Comparison of ENCODE assay signal across 9 cellular contexts in genomic region chr10:48509974-48510692, GRCh38.
DNase-seq lines count a peak whose midpoint lies in the region; ATAC-seq, FAIRE-seq and TF ChIP-seq lines count a peak whose summit lies in the region.
"Had no signal": no experiment of that assay in that cellular context is flagged by ENCODE, and none has a peak within 500 bp of the region (broad histone marks: within the 10 kb centered on the region; RNA-seq: fewer than 3 reads in every experiment).

No MANE protein-coding gene starts in this region.

- H3K9ac ChIP-seq in keratinocyte (ENCODE audit: control insufficient read depth, extremely low read depth, insufficient read depth, low read length), result no peak overlapping the region

- H3K4me1 ChIP-seq in keratinocyte (ENCODE audit: control insufficient read depth, extremely low read depth, insufficient read depth, low read length), result no peaks in the 10 kb centered on the region

- H3K36me3 ChIP-seq in H7 (replicated peaks; ENCODE audit: control insufficient read depth, insufficient read depth, low read length) (no peaks in the 10 kb centered on the region), WERI-Rb-1 (no peaks in the 10 kb centered on the region), keratinocyte (ENCODE audit: control insufficient read depth in 2 of 2, extremely low read depth in 1 of 2, insufficient read depth in 2 of 2, low read length in 2 of 2) (no peaks in the 10 kb centered on the region)

- H3K79me2 ChIP-seq in keratinocyte (ENCODE audit: control insufficient read depth, insufficient read depth, low read length), result no peaks in the 10 kb centered on the region

- H2AFZ ChIP-seq in keratinocyte (ENCODE audit: control insufficient read depth, low read length), result no peak overlapping the region

- H4K20me1 ChIP-seq in keratinocyte (ENCODE audit: control insufficient read depth, extremely low read depth, insufficient read depth, low read length), result peaks cover 2% of the 10 kb centered on the region

- H3K27ac ChIP-seq in WERI-Rb-1, result no peak overlapping the region
- H3K27ac ChIP-seq in keratinocyte (ENCODE audit: control insufficient read depth, insufficient read depth, low read length), result no peak overlapping the region

- H3K4me3 ChIP-seq in H7 (ENCODE audit: insufficient read depth, low read depth, low read length) (no peak overlapping the region), WERI-Rb-1 (ENCODE audit: low read depth, low read length) (no peak overlapping the region), keratinocyte (ENCODE audit: control insufficient read depth in 2 of 3, extremely low read depth in 1 of 3, insufficient read depth in 2 of 3, low read depth in 1 of 3, low read length in 3 of 3) (no peak overlapping the region)

- H3K27me3 ChIP-seq in H7 (ENCODE audit: control insufficient read depth, insufficient read depth, low read length) (no peaks in the 10 kb centered on the region), WERI-Rb-1 (ENCODE audit: insufficient read depth, low read depth, severe bottlenecking) (no peaks in the 10 kb centered on the region), keratinocyte (ENCODE audit: control insufficient read depth, extremely low read depth, insufficient read depth, low read length) (no peaks in the 10 kb centered on the region)

- H3K9me1 ChIP-seq in keratinocyte (ENCODE audit: control insufficient read depth, extremely low read depth, insufficient read depth, low read length), result no peaks in the 10 kb centered on the region

- dilution Hi-C loops in keratinocyte (cut with MboI; ENCODE audit: extremely low pct_ligation_motif_present, low sequenced_read_pairs), result no loop called here

- H3K9me3 ChIP-seq in WERI-Rb-1 (ENCODE audit: severe bottlenecking) (no peaks in the 10 kb centered on the region), keratinocyte (ENCODE audit: control insufficient read depth, low read depth, low read length) (no peaks in the 10 kb centered on the region)

- ATAC-seq in GM21528 (IDR thresholded peaks at IDR 0.05; ENCODE audit: low FRiP score, unreplicated experiment), result no peak
- ATAC-seq in left colon, result no peak
- no peak for ATAC-seq in activated CD4-positive, CD25-positive, alpha-beta regulatory T cell treated with anti-CD3 and anti-CD28 coated beads, Interleukin-2, amount 50 U/mL, for 24 hours

- TF ChIP-seq CTCF in WERI-Rb-1 (IDR thresholded peaks at IDR 0.05; ENCODE audit: low read depth, low read length) (peak; percentile 52), keratinocyte (optimal IDR thresholded peaks at IDR 0.05 in 1 of 3, IDR thresholded peaks at IDR 0.05 in 1 of 3, conservative IDR thresholded peaks at IDR 0.05 in 1 of 3; ENCODE audit: extremely low read depth in 1 of 3, insufficient read depth in 2 of 3, low read length in 3 of 3) (peak; percentile 35 to 54 (median 46))

- intact Hi-C loops in left colon (cut with DNase I, micrococcal nuclease), result no loop called here

- no peak for FAIRE-seq in keratinocyte (lab: Jason Lieb, UNC)

- no peak overlapping the region for H3K4me2 ChIP-seq in keratinocyte (ENCODE audit: control insufficient read depth, extremely low read depth, insufficient read depth, low read depth, low read length)

- DNase-seq in D341Med (ENCODE audit: low spot score), result peak; percentile 82
- peak; percentile 78 for DNase-seq in H7
- DNase-seq in WERI-Rb-1, result peak; percentile 46
- no peak for DNase-seq in keratinocyte (ENCODE audit: low read depth, low spot score)
- no peak for DNase-seq in NCI-H1417 treated with DMSO at 0.1 percent for 48 hours (lab: John Stamatoyannopoulos, UW)
- no peak for DNase-seq in left colon
- DNase-seq: NCI-H1930 had no signal

Comparison
In these comparisons a context has a peak if more than half of its experiments do, and no peak if none do; other contexts are left out.
1. DNase-seq: peak in D341Med (single experiment), H7 (single experiment) and WERI-Rb-1 (single experiment); none in keratinocyte (single experiment), NCI-H1417 treated with DMSO at 0.1 percent for 48 hours (single experiment) and left colon (0 of 2).